ENCODE assay signal across 18 cellular contexts in the genomic region with DNA sequence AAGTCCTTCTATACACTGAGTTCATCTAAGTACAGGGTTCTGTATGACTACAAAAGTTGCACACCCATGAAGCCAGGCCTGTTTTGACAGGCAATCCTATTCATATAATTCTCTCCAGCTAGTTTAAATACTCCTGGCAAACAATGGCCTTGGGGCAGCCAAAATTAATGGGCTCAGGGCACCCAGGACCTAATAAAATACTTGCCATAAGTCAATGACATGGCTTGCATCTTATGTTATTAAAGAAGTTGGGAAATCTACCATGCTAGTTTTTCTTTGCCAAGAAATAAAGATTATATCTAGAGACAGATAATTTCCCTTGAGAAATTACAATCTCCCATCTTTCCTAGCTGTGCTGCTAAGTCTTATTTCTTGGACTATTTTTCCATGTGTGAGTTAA. TPM values are rescaled to one million over a fixed set of nuclear protein-coding genes. Genes with fewer than 3 reads are reported as not detected.
A peak's percentile ranks its signal among the peaks of the same experiment; 100 is the strongest.
DNase-seq lines count a peak whose midpoint lies in the region; ATAC-seq and TF ChIP-seq lines count a peak whose summit lies in the region.
"Had no signal": no experiment of that assay in that cellular context is flagged by ENCODE, and none has a peak within 500 bp of the region (broad histone marks: within the 10 kb centered on the region; RNA-seq: fewer than 3 reads in every experiment).

No MANE protein-coding gene starts in this region.

- H3K4me3 ChIP-seq in fibroblast of the aortic adventitia (ENCODE audit: low read depth, low read length), result no peak overlapping the region
- H3K4me3 ChIP-seq: GM23338 had no signal

- no peak for ATAC-seq in GM19023 (IDR thresholded peaks at IDR 0.05; ENCODE audit: unreplicated experiment)

- H3K27ac Mint-ChIP-seq in osteocyte (ENCODE audit: unreplicated experiment), result no peak overlapping the region
- H3K27ac Mint-ChIP-seq: CD4-positive, alpha-beta T cell; GM23338; HFFc6 had no signal

- peak overlapping the region; percentile 20 for H3K27ac ChIP-seq in VCaP
- H3K27ac ChIP-seq: C4-2B, HL-60 had no signal

- peak; percentile 27 for DNase-seq in M059J (ENCODE audit: low read depth)
- DNase-seq in fibroblast of the aortic adventitia (ENCODE audit: low read depth), result peak; percentile 11
- no peak for DNase-seq in activated T-cell treated with anti-CD3 and anti-CD28 coated beads, Interleukin-2, amount 50 U/mL, for 1 hour
- no peak for DNase-seq in osteocyte (ENCODE audit: extremely low spot score, unreplicated experiment)
- DNase-seq: ACHN; AML-193; Caco-2; CD4-positive, alpha-beta T cell; DMS153; DMS79; GDM1; HCEC 1CT; HFFc6 had no signal

- H3K4me3 Mint-ChIP-seq in osteocyte (ENCODE audit: unreplicated experiment), result no peak overlapping the region
- H3K4me3 Mint-ChIP-seq: CD4-positive, alpha-beta T cell; GM23338; HFFc6 had no signal

- H3K9me3 Mint-ChIP-seq in osteocyte (ENCODE audit: unreplicated experiment), result no peaks in the 10 kb centered on the region

- peaks cover 22% of the 10 kb centered on the region for H3K4me1 Mint-ChIP-seq in osteocyte (ENCODE audit: unreplicated experiment)

- H3K36me3 Mint-ChIP-seq in osteocyte (ENCODE audit: unreplicated experiment), result no peaks in the 10 kb centered on the region

- peaks cover 3% of the 10 kb centered on the region for H3K27me3 Mint-ChIP-seq in osteocyte (ENCODE audit: unreplicated experiment)
- H3K27me3 Mint-ChIP-seq: CD4-positive, alpha-beta T cell had no signal

- TF ChIP-seq CTCF in VCaP (conservative IDR thresholded peaks at IDR 0.05) (no peak), fibroblast of the aortic adventitia (IDR thresholded peaks at IDR 0.05; ENCODE audit: insufficient read depth, low read length) (no peak), osteocyte (IDR thresholded peaks at IDR 0.05) (no peak)

RNA-seq across cellular contexts. Expression of gene TMTC1, which starts 11.1 kb away (rescaled TPM):
- 3.9 and 6.3 TPM in 2 replicates for total RNA-seq in M059J (2014; rRNA removed; shearing (Covaris generic))
- total RNA-seq in fibroblast of the aortic adventitia (ENCODE audit: low replicate concordance) (12.8 and 54.9 TPM in 2 replicates), osteocyte (35.3 and 37.5 TPM in 2 replicates)
- total RNA-seq: Caco-2; CD4-positive, alpha-beta T cell; HFFc6 had no signal

Comparison
In these comparisons a context has a peak if more than half of its experiments do, and no peak if none do; other contexts are left out.
1. DNase-seq: peak in M059J (single experiment) and fibroblast of the aortic adventitia (single experiment); none in activated T-cell treated with anti-CD3 and anti-CD28 coated beads, Interleukin-2, amount 50 U/mL, for 1 hour (single experiment) and osteocyte (single experiment).